8 cellular contexts compared by ENCODE assay signal in genomic region chr3:11651900-11652299, GRCh38. TPM values are rescaled to one million over a fixed set of nuclear protein-coding genes. Genes with fewer than 3 reads are reported as not detected.
DNase-seq lines count a peak whose midpoint lies in the region; ATAC-seq and TF ChIP-seq lines count a peak whose summit lies in the region.

No MANE protein-coding gene starts in this region.

- no peaks in the 10 kb centered on the region for H3K9me3 Mint-ChIP-seq in CD14-positive monocyte

- H3K27me3 ChIP-seq in body of pancreas = no peaks in the 10 kb centered on the region

- no peaks in the 10 kb centered on the region for H3K9me3 ChIP-seq in body of pancreas

- no peak overlapping the region for H3K4me3 ChIP-seq in LNCaP clone FGC (ENCODE audit: low read depth, low read length)
- H3K4me3 ChIP-seq in body of pancreas = no peak overlapping the region

- H3K4me1 ChIP-seq in body of pancreas = peaks cover 37% of the 10 kb centered on the region

- no peak for TF ChIP-seq POLR2A in body of pancreas (IDR thresholded peaks at IDR 0.05)

- H3K27ac ChIP-seq in body of pancreas = no peak overlapping the region

- no peak overlapping the region for H3K4me3 Mint-ChIP-seq in CD14-positive monocyte

- peaks cover 0 to 5% (median 3%) of the 10 kb centered on the region in 3 donors for H3K27me3 Mint-ChIP-seq in CD14-positive monocyte (ENCODE audit: low read depth in 3 of 3)

- ATAC-seq in body of pancreas (no peak), HG02885 (IDR thresholded peaks at IDR 0.05; ENCODE audit: poor library complexity, unreplicated experiment) (no peak), HG03097 (IDR thresholded peaks at IDR 0.05; ENCODE audit: low FRiP score, unreplicated experiment) (no peak)

- H3K36me3 ChIP-seq in body of pancreas (replicated peaks in 1 of 2; ENCODE audit: insufficient read depth in 1 of 2, low read depth in 2 of 2) = no peaks in the 10 kb centered on the region

- intact Hi-C loops in CD14-positive monocyte (cut with micrococcal nuclease) (loop anchor here (2.0 to 10.0 kb wide), 3 partner anchors 270 to 707 kb away; no protein-coding TSS in a partner anchor), body of pancreas (cut with DNase I) (loop anchor here (5.0 kb wide), 1 partner anchor 270 kb away; no protein-coding TSS in a partner anchor)

- no peaks in the 10 kb centered on the region for H3K36me3 Mint-ChIP-seq in CD14-positive monocyte

- no peak for DNase-seq in CD14-positive monocyte (ENCODE audit: low spot score)
- no peak for DNase-seq in LNCaP clone FGC (ENCODE audit: low read depth)
- no peak for DNase-seq in body of pancreas
- peak; percentile 77 for DNase-seq in medulla oblongata (ENCODE audit: extremely low spot score)
- no peak for DNase-seq in cerebellar nuclear complex (lab: John Stamatoyannopoulos, UW)
- DNase-seq in islet precursor cell = no peak

- WGBS in body of pancreas, 2 donors = 12 to 18% methylated on average over 2 of the region's 2 CpGs

- TF ChIP-seq CTCF in CD14-positive monocyte (IDR thresholded peaks at IDR 0.05) (peak; percentile 73), LNCaP clone FGC (IDR thresholded peaks at IDR 0.05; ENCODE audit: control insufficient read depth, extremely low read depth, insufficient read depth) (peak; percentile 36; the same call in 1 of the 2 replicates), body of pancreas (IDR thresholded peaks at IDR 0.05) (peak in 6 of 7 experiments; percentile 39 to 75 (median 58))

- no peak overlapping the region for H3K27ac Mint-ChIP-seq in CD14-positive monocyte

- H3K4me1 Mint-ChIP-seq in CD14-positive monocyte = no peaks in the 10 kb centered on the region

RNA-seq across cellular contexts. Expression of gene VGLL4, which starts 8.2 kb away (rescaled TPM):
- polyA plus RNA-seq in CD14-positive monocyte = 10 to 100 TPM in 1 of 2 donors, 1 to 10 TPM in 1; 8.5 to 10.0 TPM
- 10 to 100 TPM; 66.4 to 91.0 TPM for total RNA-seq in body of pancreas
